ENCODE assay signal across 21 cellular contexts in genomic region chr5:91910655-91911054, GRCh38.
"Had no signal": no experiment of that assay in that cellular context is flagged by ENCODE, and none has a peak within 500 bp of the region (broad histone marks: within the 10 kb centered on the region; RNA-seq: fewer than 3 reads in every experiment).

No MANE protein-coding gene starts in this region.

- DNase-seq: dorsolateral prefrontal cortex; effector CD8-positive, alpha-beta T cell; esophagus squamous epithelium; foreskin fibroblast; glutamatergic neuron; islet precursor cell; mammary epithelial cell; naive thymus-derived CD4-positive, alpha-beta T cell; psoas muscle; retina; right lobe of liver; spleen; stimulated activated CD4-positive, alpha-beta T cell treated with anti-CD3 and anti-CD28 coated beads, Interleukin-2, amount 100 ng/mL, for 24 hours; stimulated activated CD4-positive, alpha-beta T cell treated with anti-CD3 and anti-CD28 coated beads, Interleukin-4, amount 100 ng/mL, for 4 hours; stimulated activated naive B cell treated with anti-CD40 and anti-IgM and Interleukin-4, amounts not matched to agents 10 μg/mL and 1 μg/mL and 100 μg/mL, for 72 hours; stimulated activated naive CD8-positive, alpha-beta T cell treated with anti-CD3 and anti-CD28 coated beads, Interleukin-15, amount 100 ng/mL, for 72 hours; testis; upper lobe of right lung had no signal

- H3K27ac Mint-ChIP-seq: naive thymus-derived CD4-positive, alpha-beta T cell; stimulated activated naive B cell treated with anti-CD40 and anti-IgM and Interleukin-4, amounts not matched to agents 10 μg/mL and 1 μg/mL and 100 μg/mL, for 72 hours; stimulated activated naive CD8-positive, alpha-beta T cell treated with anti-CD3 and anti-CD28 coated beads, Interleukin-15, amount 100 ng/mL, for 72 hours had no signal

- FAIRE-seq: endometrium had no signal

- H3K36me3 Mint-ChIP-seq: naive thymus-derived CD4-positive, alpha-beta T cell; stimulated activated naive B cell treated with anti-CD40 and anti-IgM and Interleukin-4, amounts not matched to agents 10 μg/mL and 1 μg/mL and 100 μg/mL, for 72 hours had no signal

- H3K27me3 Mint-ChIP-seq: naive thymus-derived CD4-positive, alpha-beta T cell; stimulated activated naive B cell treated with anti-CD40 and anti-IgM and Interleukin-4, amounts not matched to agents 10 μg/mL and 1 μg/mL and 100 μg/mL, for 72 hours; stimulated activated naive CD8-positive, alpha-beta T cell treated with anti-CD3 and anti-CD28 coated beads, Interleukin-15, amount 100 ng/mL, for 72 hours had no signal

- ATAC-seq: gastroesophageal sphincter; left lobe of liver; naive thymus-derived CD4-positive, alpha-beta T cell; psoas muscle; right lobe of liver; stimulated activated naive B cell treated with anti-CD40 and anti-IgM and Interleukin-4, amounts not matched to agents 10 μg/mL and 1 μg/mL and 100 μg/mL, for 72 hours; stimulated activated naive CD8-positive, alpha-beta T cell treated with anti-CD3 and anti-CD28 coated beads, Interleukin-15, amount 100 ng/mL, for 72 hours; upper lobe of right lung had no signal

- H3K9me3 Mint-ChIP-seq: stimulated activated naive B cell treated with anti-CD40 and anti-IgM and Interleukin-4, amounts not matched to agents 10 μg/mL and 1 μg/mL and 100 μg/mL, for 72 hours; stimulated activated naive CD8-positive, alpha-beta T cell treated with anti-CD3 and anti-CD28 coated beads, Interleukin-15, amount 100 ng/mL, for 72 hours had no signal

- H3K4me1 Mint-ChIP-seq: naive thymus-derived CD4-positive, alpha-beta T cell; stimulated activated naive B cell treated with anti-CD40 and anti-IgM and Interleukin-4, amounts not matched to agents 10 μg/mL and 1 μg/mL and 100 μg/mL, for 72 hours; stimulated activated naive CD8-positive, alpha-beta T cell treated with anti-CD3 and anti-CD28 coated beads, Interleukin-15, amount 100 ng/mL, for 72 hours had no signal

- H3K4me3 Mint-ChIP-seq: naive thymus-derived CD4-positive, alpha-beta T cell; stimulated activated naive B cell treated with anti-CD40 and anti-IgM and Interleukin-4, amounts not matched to agents 10 μg/mL and 1 μg/mL and 100 μg/mL, for 72 hours; stimulated activated naive CD8-positive, alpha-beta T cell treated with anti-CD3 and anti-CD28 coated beads, Interleukin-15, amount 100 ng/mL, for 72 hours had no signal
